27 cellular contexts compared by ENCODE assay signal in the genomic region with DNA sequence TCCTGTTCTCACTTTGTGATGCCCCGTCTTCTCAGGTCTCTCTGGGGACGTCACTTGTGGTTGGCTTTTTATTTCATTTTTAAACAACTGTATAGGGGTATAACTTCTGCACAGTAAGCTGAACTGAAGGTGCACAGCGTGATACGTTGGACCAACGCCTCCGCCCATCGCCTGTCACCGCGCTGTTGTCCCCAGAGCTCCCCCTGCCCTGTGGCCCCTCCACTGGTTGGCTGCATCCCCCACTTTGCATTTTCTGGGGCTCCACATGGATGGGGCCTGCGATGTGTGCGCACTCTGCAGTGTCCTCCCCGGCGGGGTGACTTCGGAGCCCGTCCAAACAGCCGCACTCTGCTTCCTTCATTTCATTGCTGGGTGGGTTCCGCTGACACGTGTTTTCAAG. TPM values are rescaled to one million over a fixed set of nuclear protein-coding genes. Genes with fewer than 3 reads are reported as not detected.
"Had no signal": no experiment of that assay in that cellular context is flagged by ENCODE, and none has a peak within 500 bp of the region (broad histone marks: within the 10 kb centered on the region; RNA-seq: fewer than 3 reads in every experiment).

No MANE protein-coding gene starts in this region.

- ATAC-seq: activated naive CD4-positive, alpha-beta T cell treated with anti-CD3 and anti-CD28 coated beads, Interleukin-2, amount 50 U/mL, for 72 hours; activated naive CD8-positive, alpha-beta T cell treated with anti-CD3 and anti-CD28 coated beads, Interleukin-2, amount 50 U/mL, for 24 hours; activated T-cell treated with anti-CD3 and anti-CD28 coated beads, Interleukin-2, amount 50 U/mL, for 72 hours; body of pancreas; K562; SK-N-SH treated with all-trans-retinoic acid at 6 μM for 48 hours; WTC11 had no signal

- H3K27ac ChIP-seq: ascending aorta, body of pancreas, Peyer's patch, RWPE1, SJSA1 had no signal

- H3K4me1 ChIP-seq: ascending aorta, body of pancreas, Peyer's patch, SJSA1 had no signal

- H3K36me3 ChIP-seq: ascending aorta, Peyer's patch, SJSA1 had no signal

- H3K9me3 ChIP-seq: ascending aorta, body of pancreas, SJSA1 had no signal

- H3K27me3 ChIP-seq: ascending aorta, body of pancreas, Peyer's patch had no signal

- H3K4me3 ChIP-seq: ascending aorta, body of pancreas, K562, Peyer's patch, SJSA1 had no signal

- DNase-seq: activated CD4-positive, alpha-beta T cell treated with anti-CD3 and anti-CD28 coated beads for 48 hours; activated CD4-positive, alpha-beta T cell treated with anti-CD3 and anti-CD28 coated beads, Interleukin-2, amount 50 U/mL, for 4 hours; activated CD4-positive, CD25-positive, alpha-beta regulatory T cell treated with anti-CD3 and anti-CD28 coated beads, Interleukin-2, amount 50 U/mL, for 72 hours; activated CD8-positive, alpha-beta memory T cell treated with anti-CD3 and anti-CD28 coated beads for 24 hours; activated naive CD4-positive, alpha-beta T cell treated with Interleukin-2 at 50 U/mL for 16 hours; activated naive CD8-positive, alpha-beta T cell treated with anti-CD3 and anti-CD28 coated beads, Interleukin-2, amount 50 U/mL, for 24 hours; activated T-cell treated with anti-CD3 and anti-CD28 coated beads, Interleukin-2, amount 50 U/mL, for 72 hours; amniotic stem cell; body of pancreas; Karpas-422; MM.1S; NCI-H1105; NCI-H1436; NCI-H1694 treated with DMSO at 0.1 percent for 48 hours; NCI-H2081; NCI-H510A treated with DMSO at 0.1 percent for 48 hours; SHP77; SW 1271 had no signal

RNA-seq across cellular contexts. Expression of a gene that starts 14.3 kb away (rescaled TPM):
- total RNA-seq: ascending aorta had no signal

RNA-seq across cellular contexts. Expression of a gene that starts 43.1 kb away (rescaled TPM):
- total RNA-seq: activated naive CD4-positive, alpha-beta T cell treated with anti-CD3 and anti-CD28 coated beads, Interleukin-2, amount 50 U/mL, for 72 hours; activated T-cell treated with anti-CD3 and anti-CD28 coated beads, Interleukin-2, amount 50 U/mL, for 72 hours; activated T-helper 2 cell treated with anti-CD3 and anti-CD28 coated beads, Interferon-gamma antibody, Interleukin-2, Interleukin-4, amounts not matched to agents 10 μg/mL and 5 μg/mL and 100 μg/mL, durations not matched to agents 14 hours and 24 hours and 36 hours; ascending aorta; K562; SJSA1; WTC11 had no signal
- polyA plus RNA-seq: K562 had no signal

RNA-seq across cellular contexts. Expression of a gene that starts 52.1 kb away (rescaled TPM):
- total RNA-seq: activated naive CD4-positive, alpha-beta T cell treated with anti-CD3 and anti-CD28 coated beads, Interleukin-2, amount 50 U/mL, for 72 hours; activated T-cell treated with anti-CD3 and anti-CD28 coated beads, Interleukin-2, amount 50 U/mL, for 72 hours; activated T-helper 2 cell treated with anti-CD3 and anti-CD28 coated beads, Interferon-gamma antibody, Interleukin-2, Interleukin-4, amounts not matched to agents 10 μg/mL and 5 μg/mL and 100 μg/mL, durations not matched to agents 14 hours and 24 hours and 36 hours; ascending aorta; K562; SJSA1; WTC11 had no signal
- polyA plus RNA-seq: K562 had no signal
